In genomic region chr5:32098291-32098690, GRCh38 we compare ENCODE assay signal across 2 cellular contexts.
TF ChIP-seq lines count a peak whose summit lies in the region.

No MANE protein-coding gene starts in this region.

TF ChIP-seq in SK-N-SH treated with all-trans-retinoic acid at 6 μM for 48 hours, 23 proteins besides CTCF, POLR2A, EP300 and RAD21 (continued from another document):
- TF ChIP-seq POU6F1 (CRISPR knock-in tag; IDR thresholded peaks at IDR 0.05; ENCODE audit: borderline replicate concordance, low read depth) (no peak), TSHZ2 (CRISPR knock-in tag; IDR thresholded peaks at IDR 0.05) (no peak), SNAI2 (CRISPR knock-in tag; IDR thresholded peaks at IDR 0.05) (no peak), ZFP3 (CRISPR knock-in tag; IDR thresholded peaks at IDR 0.05) (no peak), ESRRG (CRISPR knock-in tag; IDR thresholded peaks at IDR 0.05) (no peak), ZNF565 (CRISPR knock-in tag; conservative IDR thresholded peaks at IDR 0.05; ENCODE audit: low read depth) (no peak), CREB5 (CRISPR knock-in tag; IDR thresholded peaks at IDR 0.05; ENCODE audit: low read depth) (no peak), BACH2 (CRISPR knock-in tag; IDR thresholded peaks at IDR 0.05; ENCODE audit: borderline replicate concordance) (no peak), CSRNP3 (CRISPR knock-in tag; IDR thresholded peaks at IDR 0.05) (no peak), ZNF70 (CRISPR knock-in tag; IDR thresholded peaks at IDR 0.05) (no peak), CSDC2 (CRISPR knock-in tag; IDR thresholded peaks at IDR 0.05) (no peak), ZC3H10 (CRISPR knock-in tag; IDR thresholded peaks at IDR 0.05) (no peak), GLIS3 (CRISPR knock-in tag; IDR thresholded peaks at IDR 0.05) (no peak), ZFP30 (CRISPR knock-in tag; IDR thresholded peaks at IDR 0.05) (no peak)

TF ChIP-seq in endothelial cell of umbilical vein, 7 proteins besides CTCF, POLR2A, EP300 and RAD21 (continued from another document):
- no peak for TF ChIP-seq JUN (IDR thresholded peaks at IDR 0.05; ENCODE audit: borderline replicate concordance, insufficient read depth, insufficient read length, low read depth)
TF ChIP-seq in endothelial cell of umbilical vein: peak in this region for 0.
